Comparison of ENCODE assay signal across 15 cellular contexts in genomic region chr2:213995400-213996105, GRCh38.
DNase-seq lines count a peak whose midpoint lies in the region; ATAC-seq, FAIRE-seq and TF ChIP-seq lines count a peak whose summit lies in the region.
"Had no signal": no experiment of that assay in that cellular context is flagged by ENCODE, and none has a peak within 500 bp of the region (broad histone marks: within the 10 kb centered on the region; RNA-seq: fewer than 3 reads in every experiment).

No MANE protein-coding gene starts in this region.

- WGBS in upper lobe of left lung, 2 donors = 62 to 87% methylated on average over 1 of the region's 1 CpG

- no peak overlapping the region for H3K4me3 Mint-ChIP-seq in naive thymus-derived CD8-positive, alpha-beta T cell
- H3K4me3 Mint-ChIP-seq: CD14-positive monocyte; stimulated activated naive CD8-positive, alpha-beta T cell treated with anti-CD3 and anti-CD28 coated beads, Interleukin-15, Interleukin-2, amounts not matched to agents 100 ng/mL and 50 ng/mL, for 24 hours had no signal

- no peak for FAIRE-seq in HTR-8/SVneo (lab: Jason Lieb, UNC)

- no peaks in the 10 kb centered on the region for H3K36me3 Mint-ChIP-seq in naive thymus-derived CD8-positive, alpha-beta T cell
- H3K36me3 Mint-ChIP-seq: CD14-positive monocyte had no signal

- no peak for TF ChIP-seq POLR2A in upper lobe of left lung (IDR thresholded peaks at IDR 0.05)

- H3K27ac ChIP-seq in AG04450 (ENCODE audit: low read depth, low read length) = no peak overlapping the region
- H3K27ac ChIP-seq in upper lobe of left lung = no peak overlapping the region
- H3K27ac ChIP-seq: neutrophil had no signal

- DNase-seq in AG04450 (ENCODE audit: low read depth, low spot score) = peak; percentile 52
- DNase-seq in HTR-8/SVneo (ENCODE audit: insufficient read length, low spot score) = peak; percentile 34
- peak; percentile 73 for DNase-seq in astrocyte of the cerebellum (ENCODE audit: low read depth)
- DNase-seq in hepatic stellate cell (ENCODE audit: low spot score) = peak; percentile 35
- DNase-seq in upper lobe of left lung = no peak
- no peak for DNase-seq in NCI-H1417 treated with DMSO at 0.1 percent for 48 hours (lab: John Stamatoyannopoulos, UW)
- no peak for DNase-seq in stimulated activated CD4-positive, alpha-beta T cell treated with anti-CD3 and anti-CD28 coated beads, Interleukin-12 subunit alpha, Interleukin-12 subunit beta, amount 100 ng/mL, for 4 hours
- DNase-seq in naive thymus-derived CD8-positive, alpha-beta T cell = no peak
- DNase-seq: effector CD4-positive, alpha-beta T cell; islet precursor cell; NCI-H510A treated with DMSO at 0.1 percent for 48 hours; stimulated activated CD4-positive, alpha-beta T cell treated with anti-CD3 and anti-CD28 coated beads, Interleukin-1b, Interleukin-23, amount 100 ng/mL, for 48 hours had no signal

- no peaks in the 10 kb centered on the region for H3K4me1 ChIP-seq in upper lobe of left lung

- H3K27me3 ChIP-seq in AG04450 (ENCODE audit: control insufficient read depth, insufficient read depth, low read length) = no peaks in the 10 kb centered on the region
- no peaks in the 10 kb centered on the region for H3K27me3 ChIP-seq in upper lobe of left lung
- H3K27me3 ChIP-seq: neutrophil had no signal

- H3K27ac Mint-ChIP-seq in naive thymus-derived CD8-positive, alpha-beta T cell = no peak overlapping the region
- H3K27ac Mint-ChIP-seq: CD14-positive monocyte; stimulated activated naive CD8-positive, alpha-beta T cell treated with anti-CD3 and anti-CD28 coated beads, Interleukin-15, Interleukin-2, amounts not matched to agents 100 ng/mL and 50 ng/mL, for 24 hours had no signal

- ATAC-seq in upper lobe of left lung (ENCODE audit: low FRiP score in 2 of 2) = no peak
- no peak for ATAC-seq in naive thymus-derived CD8-positive, alpha-beta T cell

- H3K9me3 ChIP-seq in AG04450 (ENCODE audit: control insufficient read depth, insufficient read depth, low read length) = peaks cover 3% of the 10 kb centered on the region; the same call in 1 of the 2 replicates
- no peaks in the 10 kb centered on the region for H3K9me3 ChIP-seq in upper lobe of left lung
- H3K9me3 ChIP-seq: neutrophil had no signal

- peaks cover 0 to 10% (median 2%) of the 10 kb centered on the region in 9 donors for H3K9me3 Mint-ChIP-seq in naive thymus-derived CD8-positive, alpha-beta T cell
- H3K9me3 Mint-ChIP-seq: stimulated activated naive CD8-positive, alpha-beta T cell treated with anti-CD3 and anti-CD28 coated beads, Interleukin-15, Interleukin-2, amounts not matched to agents 100 ng/mL and 50 ng/mL, for 24 hours had no signal

- POLR2A ChIA-PET in AG04450 (lab: Yijun Ruan, JAX) = interaction anchor here (0.6 to 0.8 kb wide), 2 partner anchors 24 to 1406 kb away, joined by 3 to 8 read pairs; no protein-coding TSS in a partner anchor
- POLR2A ChIA-PET in naive thymus-derived CD8-positive, alpha-beta T cell (lab: Charles Lee) = no interaction called here

- in situ Hi-C loops in astrocyte of the cerebellum (cut with HindIII; ENCODE audit: low sequenced_read_pairs) = no loop called here

- TF ChIP-seq EP300 in upper lobe of left lung (IDR thresholded peaks at IDR 0.05) = no peak

- CTCF ChIA-PET in AG04450 (lab: Charles Lee) = no interaction called here

- TF ChIP-seq CTCF in AG04450 (IDR thresholded peaks at IDR 0.05; ENCODE audit: low read depth, low read length) (no peak), astrocyte of the cerebellum (IDR thresholded peaks at IDR 0.05; ENCODE audit: low read depth, low read length, missing control alignments) (no peak), upper lobe of left lung (IDR thresholded peaks at IDR 0.05) (no peak)

- peaks cover 0 to 2% (median 0%) of the 10 kb centered on the region in 5 donors for H3K27me3 Mint-ChIP-seq in naive thymus-derived CD8-positive, alpha-beta T cell
- H3K27me3 Mint-ChIP-seq: stimulated activated naive CD8-positive, alpha-beta T cell treated with anti-CD3 and anti-CD28 coated beads, Interleukin-15, Interleukin-2, amounts not matched to agents 100 ng/mL and 50 ng/mL, for 24 hours had no signal

- no peak overlapping the region for H3K4me3 ChIP-seq in AG04450 (ENCODE audit: low read depth, low read length)
- H3K4me3 ChIP-seq in astrocyte of the cerebellum (ENCODE audit: low read depth, low read length) = no peak overlapping the region
- no peak overlapping the region for H3K4me3 ChIP-seq in upper lobe of left lung

- no peaks in the 10 kb centered on the region for H3K36me3 ChIP-seq in upper lobe of left lung
- H3K36me3 ChIP-seq: neutrophil had no signal

- no peaks in the 10 kb centered on the region for H3K4me1 Mint-ChIP-seq in naive thymus-derived CD8-positive, alpha-beta T cell
- H3K4me1 Mint-ChIP-seq: CD14-positive monocyte had no signal

Comparison
In these comparisons a context has a peak if more than half of its experiments do, and no peak if none do; other contexts are left out.
1. DNase-seq: peak in AG04450 (single experiment), HTR-8/SVneo (single experiment), astrocyte of the cerebellum (single experiment) and hepatic stellate cell (single experiment); none in upper lobe of left lung (0 of 2), NCI-H1417 treated with DMSO at 0.1 percent for 48 hours (single experiment), stimulated activated CD4-positive, alpha-beta T cell treated with anti-CD3 and anti-CD28 coated beads, Interleukin-12 subunit alpha, Interleukin-12 subunit beta, amount 100 ng/mL, for 4 hours (single experiment) and naive thymus-derived CD8-positive, alpha-beta T cell (0 of 10).